1 cellular context compared by ENCODE assay signal in the genomic region with DNA sequence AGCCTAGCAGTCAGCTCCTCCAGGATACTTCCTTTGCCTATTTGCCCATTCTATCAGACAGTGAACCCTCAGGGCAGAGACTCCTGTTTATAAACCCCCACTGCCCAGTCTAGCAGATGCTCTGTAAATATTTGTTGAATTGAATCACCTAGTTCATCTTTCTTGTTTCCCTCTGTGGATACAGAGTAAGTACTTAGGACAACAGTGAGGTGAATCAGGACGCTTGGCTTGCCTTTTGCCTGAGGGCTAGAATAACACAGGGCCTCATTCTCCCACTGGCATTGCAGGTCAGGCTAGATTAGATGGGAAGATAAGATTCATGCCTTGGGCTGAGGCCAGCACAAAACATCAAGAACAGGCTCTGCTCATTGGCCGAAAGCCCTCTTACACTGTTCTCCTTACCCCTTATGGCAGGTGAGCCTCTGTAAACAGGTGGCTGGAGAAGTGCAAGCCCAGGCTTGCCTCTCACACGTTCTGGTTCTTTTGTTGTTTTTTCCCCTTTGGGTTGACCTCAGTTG.
TF ChIP-seq lines count a peak whose summit lies in the region.

No MANE protein-coding gene starts in this region.

TF ChIP-seq in GM23338, 12 proteins besides CTCF, POLR2A, EP300 and RAD21 (continued from another document):
- TF ChIP-seq, protein P1, sequence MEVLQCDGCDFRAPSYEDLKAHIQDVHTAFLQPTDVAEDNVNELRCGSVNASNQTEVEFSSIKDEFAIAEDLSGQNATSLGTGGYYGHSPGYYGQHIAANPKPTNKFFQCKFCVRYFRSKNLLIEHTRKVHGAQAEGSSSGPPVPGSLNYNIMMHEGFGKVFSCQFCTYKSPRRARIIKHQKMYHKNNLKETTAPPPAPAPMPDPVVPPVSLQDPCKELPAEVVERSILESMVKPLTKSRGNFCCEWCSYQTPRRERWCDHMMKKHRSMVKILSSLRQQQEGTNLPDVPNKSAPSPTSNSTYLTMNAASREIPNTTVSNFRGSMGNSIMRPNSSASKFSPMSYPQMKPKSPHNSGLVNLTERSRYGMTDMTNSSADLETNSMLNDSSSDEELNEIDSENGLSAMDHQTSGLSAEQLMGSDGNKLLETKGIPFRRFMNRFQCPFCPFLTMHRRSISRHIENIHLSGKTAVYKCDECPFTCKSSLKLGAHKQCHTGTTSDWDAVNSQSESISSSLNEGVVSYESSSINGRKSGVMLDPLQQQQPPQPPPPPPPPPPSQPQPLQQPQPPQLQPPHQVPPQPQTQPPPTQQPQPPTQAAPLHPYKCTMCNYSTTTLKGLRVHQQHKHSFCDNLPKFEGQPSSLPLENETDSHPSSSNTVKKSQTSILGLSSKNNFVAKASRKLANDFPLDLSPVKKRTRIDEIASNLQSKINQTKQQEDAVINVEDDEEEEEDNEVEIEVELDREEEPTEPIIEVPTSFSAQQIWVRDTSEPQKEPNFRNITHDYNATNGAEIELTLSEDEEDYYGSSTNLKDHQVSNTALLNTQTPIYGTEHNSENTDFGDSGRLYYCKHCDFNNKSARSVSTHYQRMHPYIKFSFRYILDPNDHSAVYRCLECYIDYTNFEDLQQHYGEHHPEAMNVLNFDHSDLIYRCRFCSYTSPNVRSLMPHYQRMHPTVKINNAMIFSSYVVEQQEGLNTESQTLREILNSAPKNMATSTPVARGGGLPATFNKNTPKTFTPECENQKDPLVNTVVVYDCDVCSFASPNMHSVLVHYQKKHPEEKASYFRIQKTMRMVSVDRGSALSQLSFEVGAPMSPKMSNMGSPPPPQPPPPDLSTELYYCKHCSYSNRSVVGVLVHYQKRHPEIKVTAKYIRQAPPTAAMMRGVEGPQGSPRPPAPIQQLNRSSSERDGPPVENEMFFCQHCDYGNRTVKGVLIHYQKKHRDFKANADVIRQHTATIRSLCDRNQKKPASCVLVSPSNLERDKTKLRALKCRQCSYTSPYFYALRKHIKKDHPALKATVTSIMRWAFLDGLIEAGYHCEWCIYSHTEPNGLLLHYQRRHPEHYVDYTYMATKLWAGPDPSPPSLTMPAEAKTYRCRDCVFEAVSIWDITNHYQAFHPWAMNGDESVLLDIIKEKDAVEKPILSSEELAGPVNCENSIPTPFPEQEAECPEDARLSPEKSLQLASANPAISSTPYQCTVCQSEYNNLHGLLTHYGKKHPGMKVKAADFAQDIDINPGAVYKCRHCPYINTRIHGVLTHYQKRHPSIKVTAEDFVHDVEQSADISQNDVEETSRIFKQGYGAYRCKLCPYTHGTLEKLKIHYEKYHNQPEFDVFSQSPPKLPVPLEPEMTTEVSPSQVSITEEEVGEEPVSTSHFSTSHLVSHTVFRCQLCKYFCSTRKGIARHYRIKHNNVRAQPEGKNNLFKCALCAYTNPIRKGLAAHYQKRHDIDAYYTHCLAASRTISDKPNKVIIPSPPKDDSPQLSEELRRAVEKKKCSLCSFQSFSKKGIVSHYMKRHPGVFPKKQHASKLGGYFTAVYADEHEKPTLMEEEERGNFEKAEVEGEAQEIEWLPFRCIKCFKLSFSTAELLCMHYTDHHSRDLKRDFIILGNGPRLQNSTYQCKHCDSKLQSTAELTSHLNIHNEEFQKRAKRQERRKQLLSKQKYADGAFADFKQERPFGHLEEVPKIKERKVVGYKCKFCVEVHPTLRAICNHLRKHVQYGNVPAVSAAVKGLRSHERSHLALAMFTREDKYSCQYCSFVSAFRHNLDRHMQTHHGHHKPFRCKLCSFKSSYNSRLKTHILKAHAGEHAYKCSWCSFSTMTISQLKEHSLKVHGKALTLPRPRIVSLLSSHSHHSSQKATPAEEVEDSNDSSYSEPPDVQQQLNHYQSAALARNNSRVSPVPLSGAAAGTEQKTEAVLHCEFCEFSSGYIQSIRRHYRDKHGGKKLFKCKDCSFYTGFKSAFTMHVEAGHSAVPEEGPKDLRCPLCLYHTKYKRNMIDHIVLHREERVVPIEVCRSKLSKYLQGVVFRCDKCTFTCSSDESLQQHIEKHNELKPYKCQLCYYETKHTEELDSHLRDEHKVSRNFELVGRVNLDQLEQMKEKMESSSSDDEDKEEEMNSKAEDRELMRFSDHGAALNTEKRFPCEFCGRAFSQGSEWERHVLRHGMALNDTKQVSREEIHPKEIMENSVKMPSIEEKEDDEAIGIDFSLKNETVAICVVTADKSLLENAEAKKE (CRISPR knock-in tag; IDR thresholded peaks at IDR 0.05): no peak
- TF ChIP-seq STAT1 (IDR thresholded peaks at IDR 0.05; ENCODE audit: unreplicated experiment): no peak
- no peak for TF ChIP-seq NANOG (IDR thresholded peaks at IDR 0.05; ENCODE audit: borderline replicate concordance)
- TF ChIP-seq, protein P2, sequence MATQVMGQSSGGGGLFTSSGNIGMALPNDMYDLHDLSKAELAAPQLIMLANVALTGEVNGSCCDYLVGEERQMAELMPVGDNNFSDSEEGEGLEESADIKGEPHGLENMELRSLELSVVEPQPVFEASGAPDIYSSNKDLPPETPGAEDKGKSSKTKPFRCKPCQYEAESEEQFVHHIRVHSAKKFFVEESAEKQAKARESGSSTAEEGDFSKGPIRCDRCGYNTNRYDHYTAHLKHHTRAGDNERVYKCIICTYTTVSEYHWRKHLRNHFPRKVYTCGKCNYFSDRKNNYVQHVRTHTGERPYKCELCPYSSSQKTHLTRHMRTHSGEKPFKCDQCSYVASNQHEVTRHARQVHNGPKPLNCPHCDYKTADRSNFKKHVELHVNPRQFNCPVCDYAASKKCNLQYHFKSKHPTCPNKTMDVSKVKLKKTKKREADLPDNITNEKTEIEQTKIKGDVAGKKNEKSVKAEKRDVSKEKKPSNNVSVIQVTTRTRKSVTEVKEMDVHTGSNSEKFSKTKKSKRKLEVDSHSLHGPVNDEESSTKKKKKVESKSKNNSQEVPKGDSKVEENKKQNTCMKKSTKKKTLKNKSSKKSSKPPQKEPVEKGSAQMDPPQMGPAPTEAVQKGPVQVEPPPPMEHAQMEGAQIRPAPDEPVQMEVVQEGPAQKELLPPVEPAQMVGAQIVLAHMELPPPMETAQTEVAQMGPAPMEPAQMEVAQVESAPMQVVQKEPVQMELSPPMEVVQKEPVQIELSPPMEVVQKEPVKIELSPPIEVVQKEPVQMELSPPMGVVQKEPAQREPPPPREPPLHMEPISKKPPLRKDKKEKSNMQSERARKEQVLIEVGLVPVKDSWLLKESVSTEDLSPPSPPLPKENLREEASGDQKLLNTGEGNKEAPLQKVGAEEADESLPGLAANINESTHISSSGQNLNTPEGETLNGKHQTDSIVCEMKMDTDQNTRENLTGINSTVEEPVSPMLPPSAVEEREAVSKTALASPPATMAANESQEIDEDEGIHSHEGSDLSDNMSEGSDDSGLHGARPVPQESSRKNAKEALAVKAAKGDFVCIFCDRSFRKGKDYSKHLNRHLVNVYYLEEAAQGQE (IDR thresholded peaks at IDR 0.05; ENCODE audit: unreplicated experiment): no peak
